ENCODE assay signal across 1 cellular context in genomic region chr12:104680070-104680469, GRCh38.
TF ChIP-seq lines count a peak whose summit lies in the region.

No MANE protein-coding gene starts in this region.

TF ChIP-seq in HCT116, 20 proteins besides CTCF, POLR2A, EP300 and RAD21 (continued from another document):
- no peak for TF ChIP-seq REST (IDR thresholded peaks at IDR 0.05; ENCODE audit: low read depth)
- no peak for TF ChIP-seq SIN3A (IDR thresholded peaks at IDR 0.05; ENCODE audit: low read depth)
- no peak for TF ChIP-seq POLR2AphosphoS5 (IDR thresholded peaks at IDR 0.05; ENCODE audit: low read depth, low read length)
- TF ChIP-seq ZBTB33 (IDR thresholded peaks at IDR 0.05; ENCODE audit: extremely low read depth, insufficient replicate concordance, low read length), result no peak
- TF ChIP-seq EZH2 (IDR thresholded peaks at IDR 0.05), result no peak
- no peak for TF ChIP-seq FOSL1 (IDR thresholded peaks at IDR 0.05; ENCODE audit: low read depth)
- no peak for TF ChIP-seq CBX3 (IDR thresholded peaks at IDR 0.05; ENCODE audit: low read depth)
TF ChIP-seq in HCT116: peak in this region for 0.
